In genomic region chr16:6113749-6114148, GRCh38 we compare ENCODE assay signal across 7 cellular contexts.
"Had no signal": no experiment of that assay in that cellular context is flagged by ENCODE, and none has a peak within 500 bp of the region (broad histone marks: within the 10 kb centered on the region; RNA-seq: fewer than 3 reads in every experiment).

No MANE protein-coding gene starts in this region.

- FAIRE-seq: H54, HTR-8/SVneo had no signal

- H3K9ac ChIP-seq: GM23248 had no signal

- H3K4me3 ChIP-seq: GM23248 had no signal

- DNase-seq: GM23248, GOT3, H9, HCEC 1CT, KBM-7 had no signal

- H2AFZ ChIP-seq: GM23248 had no signal

- H3K27ac ChIP-seq: GM23248 had no signal
